In the genomic region with DNA sequence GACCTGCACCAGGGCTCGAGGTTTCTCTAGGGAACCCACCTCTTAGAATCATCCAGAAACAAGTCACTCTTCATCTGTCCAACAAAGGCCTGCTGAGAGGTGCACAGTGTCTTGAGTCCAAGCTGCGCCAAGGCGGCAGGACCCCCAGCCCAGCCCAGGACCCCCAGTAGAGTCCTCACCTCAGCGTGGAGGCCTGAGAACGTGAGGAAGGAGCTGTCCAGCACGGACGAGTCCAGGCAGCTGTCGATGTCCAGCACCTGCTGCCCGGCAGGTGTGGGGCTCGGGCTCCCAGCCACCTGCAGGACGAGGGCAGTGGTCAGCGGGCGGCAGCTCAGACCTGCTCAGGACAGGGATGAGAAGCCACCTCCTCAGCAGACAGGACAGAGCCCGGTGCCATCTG, we compare ENCODE assay signal across 1 cellular context. TPM values are rescaled to one million over a fixed set of nuclear protein-coding genes. Genes with fewer than 3 reads are reported as not detected.
"Had no signal": no experiment of that assay in that cellular context is flagged by ENCODE, and none has a peak within 500 bp of the region (broad histone marks: within the 10 kb centered on the region; RNA-seq: fewer than 3 reads in every experiment).

No MANE protein-coding gene starts in this region.

RNA-seq across cellular contexts. Expression of a gene that starts 50.7 kb away (rescaled TPM):
- total RNA-seq: esophagus muscularis mucosa had no signal
